ENCODE assay signal across 8 cellular contexts in the genomic region with DNA sequence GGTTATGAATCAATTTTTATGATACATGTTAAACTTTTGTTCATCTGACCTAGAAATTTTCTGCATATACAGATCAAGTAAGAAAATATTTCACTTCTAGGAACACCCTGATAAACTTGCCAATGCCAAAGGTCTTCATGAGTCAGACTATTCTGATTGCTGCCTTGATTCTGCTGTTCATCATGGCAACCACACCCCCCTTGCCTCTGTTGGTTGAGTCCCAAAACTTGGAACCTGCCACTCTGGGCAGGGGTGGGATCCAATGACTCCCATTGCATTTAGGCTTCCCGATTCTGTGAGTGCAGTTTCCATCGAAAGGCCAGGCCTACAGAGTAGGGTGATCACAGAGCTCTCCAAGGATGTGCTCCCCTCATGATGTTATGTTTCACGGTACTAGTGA.
"Had no signal": no experiment of that assay in that cellular context is flagged by ENCODE, and none has a peak within 500 bp of the region (broad histone marks: within the 10 kb centered on the region; RNA-seq: fewer than 3 reads in every experiment).

No MANE protein-coding gene starts in this region.

- FAIRE-seq: HTR-8/SVneo had no signal

- H3K36me3 ChIP-seq: HAP-1 had no signal

- H3K4me3 ChIP-seq: GM23338, HAP-1 had no signal

- ATAC-seq: GM23338, HCT116 had no signal

- H3K4me1 ChIP-seq: HAP-1 had no signal

- H3K4me2 ChIP-seq: GM23338, KMS-11 had no signal

- H3K9me3 ChIP-seq: HAP-1 had no signal

- DNase-seq: H7, IMR-90, KBM-7 had no signal

- H3K27ac ChIP-seq: KMS-11 had no signal

- H2AFZ ChIP-seq: GM23338 had no signal
